ENCODE assay signal across 1 cellular context in genomic region chr11:30153008-30153407, GRCh38.
A peak's percentile ranks its signal among the peaks of the same experiment; 100 is the strongest.
TF ChIP-seq lines count a peak whose summit lies in the region.

No MANE protein-coding gene starts in this region.

TF ChIP-seq in HepG2, 621 proteins besides CTCF, POLR2A, EP300 and RAD21 (continued from another document):
- TF ChIP-seq ZNF24 (IDR thresholded peaks at IDR 0.05) (no peak), ZNF17 (CRISPR knock-in tag; IDR thresholded peaks at IDR 0.05) (no peak), MAFK (conservative IDR thresholded peaks at IDR 0.05 in 1 of 2, IDR thresholded peaks at IDR 0.05 in 1 of 2; ENCODE audit: low read length in 2 of 2) (peak; percentile 91 to 95), MAFF (IDR thresholded peaks at IDR 0.05; ENCODE audit: low read depth, low read length) (peak; percentile 92), BRD4 (CRISPR knock-in tag; IDR thresholded peaks at IDR 0.05) (no peak)
